In the genomic region with DNA sequence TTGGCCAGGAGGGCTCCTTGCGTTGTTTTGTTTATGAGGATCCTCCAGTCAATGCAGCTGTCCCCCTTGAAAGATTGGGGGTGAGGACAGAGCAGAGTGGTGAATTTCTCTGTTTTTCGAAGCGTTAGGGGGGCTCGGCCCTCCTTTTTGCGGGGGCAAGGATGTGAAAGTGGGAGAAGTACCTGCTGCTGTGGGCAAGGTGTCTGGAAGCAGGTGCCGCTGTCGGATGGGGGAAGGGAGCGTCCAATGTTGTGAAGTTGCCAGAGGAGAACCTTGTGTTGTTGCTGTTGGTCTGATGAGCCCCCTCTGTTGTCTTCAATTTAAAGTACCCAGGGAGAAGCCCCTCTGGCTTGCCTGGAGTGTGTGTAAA, we compare ENCODE assay signal across 10 cellular contexts. TPM values are rescaled to one million over a fixed set of nuclear protein-coding genes. Genes with fewer than 3 reads are reported as not detected.
DNase-seq lines count a peak whose midpoint lies in the region; ATAC-seq, FAIRE-seq and TF ChIP-seq lines count a peak whose summit lies in the region.
"Had no signal": no experiment of that assay in that cellular context is flagged by ENCODE, and none has a peak within 500 bp of the region (broad histone marks: within the 10 kb centered on the region; RNA-seq: fewer than 3 reads in every experiment).

No MANE protein-coding gene starts in this region.

- H3K27ac ChIP-seq in breast epithelium (peak overlapping the region in 1 of 2 donors; percentile 9), HepG2 (ENCODE audit: extremely low read length, insufficient read depth, low read length) (no peak overlapping the region), transverse colon (peak overlapping the region in 2 of 4 donors; percentile 19 to 47)
- H3K27ac ChIP-seq: VCaP had no signal

- no peaks in the 10 kb centered on the region for H3K4me1 ChIP-seq in breast epithelium
- H3K4me1 ChIP-seq in HepG2 (ENCODE audit: insufficient read depth, low read length): peaks cover 12% of the 10 kb centered on the region
- H3K4me1 ChIP-seq in transverse colon: no peaks in the 10 kb centered on the region

- TF ChIP-seq CTCF in breast epithelium (IDR thresholded peaks at IDR 0.05) (no peak), HepG2 (CRISPR knock-in tag; IDR thresholded peaks at IDR 0.05) (no peak), transverse colon (IDR thresholded peaks at IDR 0.05) (no peak)

- ATAC-seq in HepG2: peak; percentile 48

- H3K4me2 ChIP-seq in HepG2 (ENCODE audit: low read depth, low read length): peak overlapping the region; percentile 94

- H3K27me3 ChIP-seq in breast epithelium: no peaks in the 10 kb centered on the region
- peaks cover 3 to 17% of the 10 kb centered on the region in 2 experiments; a peak in 3 of 5 replicates for H3K27me3 ChIP-seq in HepG2 (ENCODE audit: control insufficient read depth in 1 of 2, insufficient read depth in 2 of 2, low read length in 2 of 2)
- H3K27me3 ChIP-seq in transverse colon: peaks cover 19% of the 10 kb centered on the region

- FAIRE-seq in HepG2 (lab: Jason Lieb, UNC) (no peak), RCC 7860 (lab: Jason Lieb, UNC) (no peak), GM19239 (lab: Jason Lieb, UNC) (no peak)

- H4K20me1 ChIP-seq in HepG2 (ENCODE audit: insufficient read depth, low read length): no peaks in the 10 kb centered on the region

- no peaks in the 10 kb centered on the region for H3K9me3 ChIP-seq in breast epithelium
- H3K9me3 ChIP-seq in HepG2 (ENCODE audit: low read length): no peaks in the 10 kb centered on the region
- no peaks in the 10 kb centered on the region for H3K9me3 ChIP-seq in transverse colon

- 0% methylated on average over 8 of the region's 8 CpGs for WGBS in HepG2 (ENCODE audit: low lambda C conversion rate)
- WGBS in transverse colon (ENCODE audit: low coverage in 1 of 2), 2 donors: 6% methylated on average over 8 of the region's 8 CpGs; no CpG with 5 or more reads in 1 of the 2 donors

- H3K36me3 ChIP-seq in breast epithelium (no peaks in the 10 kb centered on the region), HepG2 (replicated peaks in 1 of 2; ENCODE audit: control insufficient read depth in 1 of 2, insufficient read depth in 2 of 2, low read length in 2 of 2) (no peaks in the 10 kb centered on the region), transverse colon (no peaks in the 10 kb centered on the region)

- in situ Hi-C loops in HepG2 (cut with HindIII; ENCODE audit: extremely low pct_ligation_motif_present, low pct_unique_long_range_greater_than_20kb): no loop called here
- in situ Hi-C loops in transverse colon (cut with MboI; ENCODE audit: low pct_ligation_motif_present in 1 of 4, low pct_unique_long_range_greater_than_20kb in 1 of 4, low sequenced_read_pairs in 3 of 4): no loop called here

- TF ChIP-seq EP300 in HepG2 (IDR thresholded peaks at IDR 0.05; ENCODE audit: low read depth in 2 of 2, low read length in 2 of 2) (no peak), HepG2 (CRISPR knock-in tag; IDR thresholded peaks at IDR 0.05; ENCODE audit: borderline replicate concordance) (no peak), transverse colon (IDR thresholded peaks at IDR 0.05; ENCODE audit: low read depth) (no peak)

- no peaks in the 10 kb centered on the region for H3K79me2 ChIP-seq in HepG2 (ENCODE audit: insufficient read depth, low read length)

- no peak overlapping the region for H3K9ac ChIP-seq in HepG2 (ENCODE audit: insufficient read depth, low read depth, low read length)

- DNase-seq in DMS79 treated with DMSO at 0.1 percent for 48 hours (lab: John Stamatoyannopoulos, UW): peak; percentile 25
- no peak for DNase-seq in DMS79 (lab: John Stamatoyannopoulos, UW)
- no peak for DNase-seq in breast epithelium (ENCODE audit: low spot score in 2 of 2)
- no peak for DNase-seq in HepG2 (ENCODE audit: low spot score)
- DNase-seq in transverse colon: no peak
- DNase-seq in effector CD4-positive, alpha-beta T cell: no peak
- no peak for DNase-seq in RCC 7860 (ENCODE audit: low spot score)
- DNase-seq in GM19239 (ENCODE audit: insufficient read length, low spot score): no peak
- DNase-seq: 8988T had no signal

- no peak for TF ChIP-seq RAD21 in HepG2 (CRISPR knock-in tag; IDR thresholded peaks at IDR 0.05)

- intact Hi-C loops in breast epithelium (cut with DNase I; ENCODE audit: low total_unique reads): no loop called here
- intact Hi-C loops in HepG2 (cut with micrococcal nuclease; ENCODE audit: unreplicated experiment): no loop called here
- intact Hi-C loops in transverse colon (cut with DNase I; ENCODE audit: low total_unique reads): no loop called here

- H2AFZ ChIP-seq in HepG2 (ENCODE audit: low read length): no peak overlapping the region

- TF ChIP-seq POLR2A in breast epithelium (IDR thresholded peaks at IDR 0.05) (no peak), HepG2 (IDR thresholded peaks at IDR 0.05; ENCODE audit: insufficient read depth in 1 of 2, low read depth in 2 of 2, low read length in 2 of 2) (no peak), transverse colon (IDR thresholded peaks at IDR 0.05) (no peak)

- CTCF ChIA-PET in HepG2 (lab: Yijun Ruan, JAX; ENCODE audit: low intra/inter-chr PET ratio, low total read pairs): no interaction called here

- H3K4me3 ChIP-seq in breast epithelium (peak overlapping the region; percentile 54 to 75 (median 66)), HepG2 (replicated peaks in 1 of 3; ENCODE audit: insufficient read depth in 1 of 3, low read depth in 2 of 3, low read length in 3 of 3) (peak overlapping the region; percentile 32 to 73 (median 58); a peak in 5 of 6 replicates), transverse colon (peak overlapping the region; percentile 40 to 63 (median 48))

- POLR2A ChIA-PET in HepG2 (lab: Yijun Ruan, JAX): no interaction called here

- no TSS peak for BruUV-seq in HepG2 (replicated peaks; lab: Mats Ljungman, UMichigan)

TF ChIP-seq in HepG2, 621 proteins besides CTCF, POLR2A, EP300 and RAD21:
- TF ChIP-seq ZNF33A (CRISPR knock-in tag; IDR thresholded peaks at IDR 0.05; ENCODE audit: borderline replicate concordance) (no peak), ZNF777 (CRISPR knock-in tag; IDR thresholded peaks at IDR 0.05) (0 out of 2 replicates have a peak, but pooled peaks have one; percentile 51), ZFP36L2 (CRISPR knock-in tag; IDR thresholded peaks at IDR 0.05) (no peak)
TF ChIP-seq in HepG2: peak in this region for 1.

RNA-seq across cellular contexts. Expression of a gene that starts 0.6 kb away (rescaled TPM):
- total RNA-seq in breast epithelium (10 to 100 TPM; 10.7 to 19.0 (median 11.8) TPM), HepG2 (2016; rRNA removed; fragmentation: Illumina TruSeq; extraction: Trizol) (0.24 TPM in 1 of 2 replicates, not detected in the other), transverse colon (1 to 10 TPM in 3 of 4 donors, not detected in 1; 1.1 to 2.9 (median 1.6) TPM)
- total RNA-seq in HepG2 (2016; cell fraction: cytosol; rRNA removed; fragmentation: Illumina TruSeq; extraction: Trizol; ENCODE audit: low read depth): 0.09 TPM in 1 of 2 replicates, not detected in the other
- total RNA-seq in HepG2 (2016; cell fraction: insoluble cytoplasmic fraction; rRNA removed; fragmentation: Illumina TruSeq; extraction: Trizol): 0.11 TPM in 1 of 2 replicates, not detected in the other
- 0.21 TPM in 1 of 2 replicates, not detected in the other for total RNA-seq in HepG2 (2016; cell fraction: membrane; rRNA removed; fragmentation: Illumina TruSeq; extraction: Trizol)
- 0.28 TPM in 1 of 2 replicates, not detected in the other for total RNA-seq in HepG2 (2016; cell fraction: nucleus; rRNA removed; fragmentation: Illumina TruSeq; extraction: Trizol)
- 0.07 and 0.17 TPM in 2 replicates for polyA plus RNA-seq in HepG2 (2011; rRNA removed)
- polyA plus RNA-seq in HepG2 (2011; cell fraction: cytosol; rRNA removed): 0.04 and 0.13 TPM in 2 replicates
- not detected in 2 replicates for polyA plus RNA-seq in HepG2 (2011; cell fraction: nucleus; rRNA removed)
- polyA plus RNA-seq in HepG2 (2012): 0.05 TPM in 1 of 2 replicates, not detected in the other
- polyA plus RNA-seq in HepG2 (2016; cell fraction: cytosol; fragmentation: Illumina TruSeq; extraction: Trizol; ENCODE audit: low read depth): 0.40 TPM in 1 of 2 replicates, not detected in the other
- polyA plus RNA-seq in HepG2 (2016; cell fraction: insoluble cytoplasmic fraction; fragmentation: Illumina TruSeq; extraction: Trizol; ENCODE audit: low read depth): 0.20 TPM in 1 of 2 replicates, not detected in the other
- not detected in 2 replicates for polyA plus RNA-seq in HepG2 (2016; cell fraction: membrane; fragmentation: Illumina TruSeq; extraction: Trizol; ENCODE audit: low read depth)
- 0.40 and 0.52 TPM in 2 replicates for polyA plus RNA-seq in HepG2 (2016; cell fraction: nucleus; fragmentation: Illumina TruSeq; extraction: Trizol; ENCODE audit: insufficient read depth, low read depth)
- not detected in 2 replicates for polyA minus RNA-seq in HepG2 (2011; rRNA and poly(A)+ RNA removed; ENCODE audit: low replicate concordance)
- not detected in 2 replicates for polyA minus RNA-seq in HepG2 (2011; cell fraction: cytosol; rRNA and poly(A)+ RNA removed)
- 0.75 TPM in 1 of 2 replicates, not detected in the other for polyA minus RNA-seq in HepG2 (2011; cell fraction: nucleus; rRNA and poly(A)+ RNA removed)
